In genomic region chr5:153818626-153819025, GRCh38 we compare ENCODE assay signal across 15 cellular contexts.
"Had no signal": no experiment of that assay in that cellular context is flagged by ENCODE, and none has a peak within 500 bp of the region (broad histone marks: within the 10 kb centered on the region; RNA-seq: fewer than 3 reads in every experiment).

No MANE protein-coding gene starts in this region.

- H3K36me3 ChIP-seq: left lung, neutrophil, sigmoid colon had no signal

- H3K9me3 ChIP-seq: body of pancreas, left lung, neutrophil, sigmoid colon had no signal

- H3K27me3 ChIP-seq: body of pancreas, left lung, neutrophil, sigmoid colon had no signal

- H3K4me3 ChIP-seq: body of pancreas, left lung, sigmoid colon had no signal

- DNase-seq: activated CD4-positive, alpha-beta T cell treated with anti-CD3 and anti-CD28 coated beads, Interleukin-2, amount 10 ng/mL, durations not matched to agents 7 days and 5 days; activated CD8-positive, alpha-beta memory T cell treated with anti-CD3 and anti-CD28 coated beads, Interleukin-2, amount 50 U/mL, for 48 hours; activated gamma-delta T cell; activated T-cell treated with anti-CD3 and anti-CD28 coated beads, Interleukin-2, amount 50 U/mL, for 72 hours; amniotic stem cell; body of pancreas; effector memory CD8-positive, alpha-beta T cell; left lung; natural killer cell; sigmoid colon; stimulated activated CD4-positive, alpha-beta T cell treated with anti-CD3 and anti-CD28 coated beads, Interleukin-1b, Interleukin-23, amount 100 ng/mL, for 48 hours; stimulated activated naive CD8-positive, alpha-beta T cell treated with anti-CD3 and anti-CD28 coated beads, Interleukin-15, amount 100 ng/mL, for 72 hours had no signal

- H3K79me2 ChIP-seq: parathyroid adenoma had no signal

- ATAC-seq: activated naive CD4-positive, alpha-beta T cell treated with anti-CD3 and anti-CD28 coated beads, Interleukin-2, amount 50 U/mL, for 72 hours; activated T-cell treated with anti-CD3 and anti-CD28 coated beads, Interleukin-2, amount 50 U/mL, for 72 hours; body of pancreas; effector memory CD8-positive, alpha-beta T cell; left lung; natural killer cell; stimulated activated naive CD8-positive, alpha-beta T cell treated with anti-CD3 and anti-CD28 coated beads, Interleukin-15, amount 100 ng/mL, for 72 hours had no signal

- H3K9ac ChIP-seq: parathyroid adenoma had no signal

- H2AFZ ChIP-seq: parathyroid adenoma had no signal

- H3K4me1 ChIP-seq: body of pancreas, left lung, parathyroid adenoma, sigmoid colon had no signal

- H3K27ac ChIP-seq: body of pancreas, left lung, neutrophil, parathyroid adenoma, sigmoid colon had no signal
